Comparison of ENCODE assay signal across 8 cellular contexts in the genomic region with DNA sequence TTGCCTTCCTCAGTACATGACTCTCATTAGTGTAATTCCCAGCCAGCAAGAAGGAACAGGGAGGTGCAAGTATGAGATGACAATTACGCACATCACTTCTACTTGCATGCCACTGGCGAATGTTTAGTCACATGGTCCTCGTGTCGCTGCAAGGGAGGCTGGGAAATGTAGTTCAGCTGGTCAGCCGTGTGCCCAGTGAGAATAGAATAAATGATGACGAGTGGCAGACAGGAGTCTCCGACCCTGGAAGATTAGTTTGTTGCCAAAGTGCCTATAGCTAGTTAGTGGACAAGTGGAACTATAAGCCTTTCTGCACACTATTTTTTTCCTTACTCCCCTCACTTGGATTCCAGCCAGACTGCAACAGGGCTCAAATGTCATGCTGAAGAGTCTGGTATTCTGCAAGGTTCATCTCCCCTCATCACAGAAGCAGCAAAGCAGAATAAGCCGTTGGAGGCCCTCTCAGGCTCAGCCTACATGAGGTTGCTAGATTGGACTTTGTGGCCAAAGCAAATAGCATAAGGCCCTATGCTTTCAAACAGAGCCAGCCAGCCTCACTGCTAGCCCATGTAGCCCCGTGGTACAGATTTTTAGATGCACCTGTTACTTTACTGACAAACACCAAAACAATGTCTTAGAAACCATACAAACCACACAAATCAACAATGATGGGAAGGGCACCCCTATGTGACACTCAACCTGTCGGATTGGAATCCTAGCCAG. TPM values are rescaled to one million over a fixed set of nuclear protein-coding genes. Genes with fewer than 3 reads are reported as not detected.
DNase-seq lines count a peak whose midpoint lies in the region; ATAC-seq and TF ChIP-seq lines count a peak whose summit lies in the region.

No MANE protein-coding gene starts in this region.

- ATAC-seq in HG03342 (IDR thresholded peaks at IDR 0.05; ENCODE audit: unreplicated experiment): peak; percentile 62
- ATAC-seq in HG03432 (IDR thresholded peaks at IDR 0.05; ENCODE audit: unreplicated experiment): no peak

- no peaks in the 10 kb centered on the region for H3K79me2 ChIP-seq in PC-9 (ENCODE audit: low read depth)

- intact Hi-C loops in PC-9 (cut with micrococcal nuclease; ENCODE audit: unreplicated experiment): no loop called here

- peak overlapping the region; percentile 44 for H3K4me3 ChIP-seq in PC-9

- no peak overlapping the region for H3K27ac ChIP-seq in PC-9

- H3K9me3 ChIP-seq in PC-9 (ENCODE audit: insufficient read depth, low read depth): no peaks in the 10 kb centered on the region; the same call in 1 of the 2 replicates

- no peak overlapping the region for H2AFZ ChIP-seq in PC-9

- no TSS peak for BruUV-seq in PC-9 (replicated peaks; lab: Mats Ljungman, UMichigan)

- H4K20me1 ChIP-seq in PC-9 (ENCODE audit: insufficient read depth): no peaks in the 10 kb centered on the region

- DNase-seq in EL (peak; percentile 45), PC-9 (peak; percentile 5 to 55), iPS-NIHi11 (ENCODE audit: low spot score) (peak; percentile 49), H4 (ENCODE audit: low spot score) (no peak), T-helper 2 cell (no peak)
- no peak for DNase-seq in effector CD4-positive, alpha-beta T cell

- CTCF ChIA-PET in PC-9 (lab: Charles Lee): no interaction called here

- H3K4me1 ChIP-seq in PC-9 (replicated peaks; ENCODE audit: insufficient read depth): no peaks in the 10 kb centered on the region

- peaks cover 65% of the 10 kb centered on the region for H3K27me3 ChIP-seq in PC-9 (ENCODE audit: insufficient read depth, low read depth)

- H3K9me2 ChIP-seq in PC-9 (ENCODE audit: insufficient read depth): no peaks in the 10 kb centered on the region

- peak overlapping the region; percentile 57 for H3K4me2 ChIP-seq in PC-9

- H3F3A ChIP-seq in PC-9 (ENCODE audit: insufficient read depth, low read depth): no peaks in the 10 kb centered on the region

- POLR2A ChIA-PET in PC-9 (lab: Charles Lee; ENCODE audit: unreplicated experiment): no interaction called here

- no peaks in the 10 kb centered on the region for H3K36me3 ChIP-seq in PC-9 (ENCODE audit: low read depth)

- TF ChIP-seq CTCF in PC-9 (conservative IDR thresholded peaks at IDR 0.05): no peak

RNA-seq across cellular contexts. Expression of a gene that starts 9.7 kb away (rescaled TPM):
- total RNA-seq in PC-9 (2021): not detected in 2 replicates
- total RNA-seq in H4 (2014; rRNA removed; shearing (Covaris generic)): not detected in 2 replicates

RNA-seq across cellular contexts. Expression of a gene that starts 29.4 kb away (rescaled TPM):
- 17.2 and 21.5 TPM in 2 replicates for total RNA-seq in PC-9 (2021)
- total RNA-seq in H4 (2014; rRNA removed; shearing (Covaris generic)): 10.5 and 11.1 TPM in 2 replicates

Comparison
In these comparisons a context has a peak if more than half of its experiments do, and no peak if none do; other contexts are left out.
1. DNase-seq: peak in EL (single experiment), PC-9 (2 of 2) and iPS-NIHi11 (single experiment); none in H4 (single experiment), T-helper 2 cell (0 of 5) and effector CD4-positive, alpha-beta T cell (single experiment).